ENCODE assay signal across 29 cellular contexts in the genomic region with DNA sequence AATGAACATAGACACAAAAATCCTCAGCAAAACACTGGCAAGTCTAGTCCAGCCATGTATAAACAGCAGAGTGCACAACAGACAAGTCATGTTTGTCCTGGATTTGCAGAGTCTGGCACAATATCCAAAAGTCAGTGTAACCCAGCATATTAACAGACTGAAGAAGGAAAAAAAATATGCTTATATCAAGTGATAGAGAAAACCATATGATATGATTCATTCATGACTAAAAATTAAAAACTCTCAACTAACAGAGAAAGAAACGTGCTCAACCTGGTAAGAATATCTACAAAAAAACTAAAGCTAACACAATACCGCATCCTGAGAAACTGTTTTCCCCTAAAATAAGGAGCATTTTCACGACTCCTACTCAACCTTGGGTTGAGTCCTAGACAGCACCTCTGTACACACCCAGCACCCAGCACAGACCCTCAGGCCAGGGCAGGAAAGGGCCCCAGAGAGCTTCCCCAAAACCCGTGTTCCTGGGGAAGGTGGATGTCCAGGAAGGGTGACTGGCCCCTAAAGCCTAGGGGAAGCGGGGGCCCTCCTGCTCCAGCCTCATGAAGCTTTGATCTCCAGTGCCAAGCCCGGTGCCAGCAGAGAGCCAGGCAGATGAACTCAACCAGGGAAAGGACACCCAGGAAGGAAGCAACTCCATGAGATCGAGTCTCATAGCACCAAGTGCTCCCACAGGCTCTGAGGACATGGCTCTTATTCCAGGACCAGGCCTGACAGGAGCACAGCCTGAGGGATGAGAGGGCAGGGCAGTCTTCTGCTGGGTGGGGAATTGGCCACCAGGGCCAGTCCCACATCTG. TPM values are rescaled to one million over a fixed set of nuclear protein-coding genes. Genes with fewer than 3 reads are reported as not detected.
DNase-seq lines count a peak whose midpoint lies in the region; ATAC-seq, FAIRE-seq and TF ChIP-seq lines count a peak whose summit lies in the region.
"Had no signal": no experiment of that assay in that cellular context is flagged by ENCODE, and none has a peak within 500 bp of the region (broad histone marks: within the 10 kb centered on the region; RNA-seq: fewer than 3 reads in every experiment).

No MANE protein-coding gene starts in this region.

- no peaks in the 10 kb centered on the region for H3K27me3 Mint-ChIP-seq in astrocyte (ENCODE audit: low read depth, unreplicated experiment)
- H3K27me3 Mint-ChIP-seq: activated naive CD4-positive, alpha-beta T cell treated with anti-CD3 and anti-CD28 coated beads, Interleukin-2, amount 10 ng/mL, durations not matched to agents 7 days and 5 days; central memory CD8-positive, alpha-beta T cell; stimulated activated naive CD8-positive, alpha-beta T cell treated with anti-CD3 and anti-CD28 coated beads, Interleukin-15, Interleukin-2, amounts not matched to agents 100 ng/mL and 50 ng/mL, for 24 hours had no signal

- no peak overlapping the region for H3K27ac Mint-ChIP-seq in astrocyte (ENCODE audit: unreplicated experiment)
- H3K27ac Mint-ChIP-seq: activated naive CD4-positive, alpha-beta T cell treated with anti-CD3 and anti-CD28 coated beads, Interleukin-2, amount 10 ng/mL, durations not matched to agents 7 days and 5 days; stimulated activated naive CD8-positive, alpha-beta T cell treated with anti-CD3 and anti-CD28 coated beads, Interleukin-15, Interleukin-2, amounts not matched to agents 100 ng/mL and 50 ng/mL, for 24 hours had no signal

- H3K36me3 ChIP-seq in right lobe of liver (no peaks in the 10 kb centered on the region), HepG2 (replicated peaks in 1 of 2; ENCODE audit: control insufficient read depth in 1 of 2, insufficient read depth in 2 of 2, low read length in 2 of 2) (no peaks in the 10 kb centered on the region), astrocyte (ENCODE audit: insufficient read depth, low read length) (no peaks in the 10 kb centered on the region), uterus (no peaks in the 10 kb centered on the region), OCI-LY7 (ENCODE audit: insufficient read depth, low read length) (no peaks in the 10 kb centered on the region)
- H3K36me3 ChIP-seq: BLaER1 treated with 17β-estradiol and CSF1 and Interleukin-3, amounts not matched to agents 10 nM and 100 nM; gastrocnemius medialis; HAP-1; lower lobe of right lung; SJCRH30; upper lobe of left lung had no signal

- H3K4me3 ChIP-seq in right lobe of liver (no peak overlapping the region), HepG2 (replicated peaks in 1 of 3; ENCODE audit: insufficient read depth in 1 of 3, low read depth in 2 of 3, low read length in 3 of 3) (no peak overlapping the region), astrocyte (ENCODE audit: insufficient read depth, low read depth, low read length) (no peak overlapping the region), uterus (no peak overlapping the region), OCI-LY7 (ENCODE audit: low read depth, low read length, poor library complexity, severe bottlenecking) (no peak overlapping the region)
- H3K4me3 ChIP-seq: BLaER1 treated with 17β-estradiol and CSF1 and Interleukin-3, amounts not matched to agents 10 nM and 100 nM; gastrocnemius medialis; HAP-1; lower lobe of right lung; SJCRH30; upper lobe of left lung had no signal

- H3K36me3 Mint-ChIP-seq in astrocyte (ENCODE audit: low read depth, unreplicated experiment): peaks cover 9% of the 10 kb centered on the region
- H3K36me3 Mint-ChIP-seq: activated naive CD4-positive, alpha-beta T cell treated with anti-CD3 and anti-CD28 coated beads, Interleukin-2, amount 10 ng/mL, durations not matched to agents 7 days and 5 days had no signal

- H3K9ac ChIP-seq in HepG2 (ENCODE audit: insufficient read depth, low read depth, low read length) (no peak overlapping the region), astrocyte (ENCODE audit: low read length) (no peak overlapping the region)
- H3K9ac ChIP-seq: BLaER1 treated with 17β-estradiol and CSF1 and Interleukin-3, amounts not matched to agents 10 nM and 100 nM had no signal

- no peak for FAIRE-seq in HepG2 (lab: Jason Lieb, UNC)
- FAIRE-seq in astrocyte (lab: Jason Lieb, UNC): no peak
- FAIRE-seq: A204.1, keratinocyte had no signal

- no peak overlapping the region for H3K4me3 Mint-ChIP-seq in astrocyte (ENCODE audit: unreplicated experiment)
- H3K4me3 Mint-ChIP-seq: activated naive CD4-positive, alpha-beta T cell treated with anti-CD3 and anti-CD28 coated beads, Interleukin-2, amount 10 ng/mL, durations not matched to agents 7 days and 5 days; central memory CD8-positive, alpha-beta T cell; stimulated activated naive CD8-positive, alpha-beta T cell treated with anti-CD3 and anti-CD28 coated beads, Interleukin-15, Interleukin-2, amounts not matched to agents 100 ng/mL and 50 ng/mL, for 24 hours had no signal

- H2AFZ ChIP-seq in HepG2 (ENCODE audit: low read length) (no peak overlapping the region), astrocyte (ENCODE audit: low read depth, low read length) (no peak overlapping the region), OCI-LY7 (ENCODE audit: low read length) (no peak overlapping the region)

- H3K27me3 ChIP-seq in right lobe of liver: no peaks in the 10 kb centered on the region
- 0 out of 5 replicates have a peak, but pooled peaks cover 1 to 4% of the 10 kb centered on the region in 2 experiments for H3K27me3 ChIP-seq in HepG2 (ENCODE audit: control insufficient read depth in 1 of 2, insufficient read depth in 2 of 2, low read length in 2 of 2)
- no peaks in the 10 kb centered on the region for H3K27me3 ChIP-seq in astrocyte (ENCODE audit: insufficient read depth, low read length)
- no peaks in the 10 kb centered on the region for H3K27me3 ChIP-seq in uterus
- H3K27me3 ChIP-seq: BLaER1 treated with 17β-estradiol and CSF1 and Interleukin-3, amounts not matched to agents 10 nM and 100 nM; gastrocnemius medialis; SJCRH30; upper lobe of left lung had no signal

- CTCF ChIA-PET in HepG2 (lab: Yijun Ruan, JAX; ENCODE audit: low intra/inter-chr PET ratio, low total read pairs): no interaction called here
- CTCF ChIA-PET in OCI-LY7 (lab: Charles Lee; ENCODE audit: unreplicated experiment): no interaction called here

- H3K9me3 Mint-ChIP-seq in astrocyte (ENCODE audit: unreplicated experiment): peaks cover 22% of the 10 kb centered on the region

- POLR2A ChIA-PET in HepG2 (lab: Yijun Ruan, JAX): no interaction called here
- POLR2A ChIA-PET in OCI-LY7 (lab: Charles Lee): no interaction called here

- H3K79me2 ChIP-seq in HepG2 (ENCODE audit: insufficient read depth, low read length) (no peaks in the 10 kb centered on the region), astrocyte (ENCODE audit: insufficient read depth, low read length) (no peaks in the 10 kb centered on the region), OCI-LY7 (ENCODE audit: insufficient read depth, low read depth, low read length) (no peaks in the 10 kb centered on the region)

- TF ChIP-seq CTCF in right lobe of liver (IDR thresholded peaks at IDR 0.05) (no peak), HepG2 (CRISPR knock-in tag; IDR thresholded peaks at IDR 0.05) (no peak), astrocyte (IDR thresholded peaks at IDR 0.05; ENCODE audit: insufficient read depth, low read depth, low read length) (no peak), uterus (IDR thresholded peaks at IDR 0.05) (no peak), OCI-LY7 (conservative IDR thresholded peaks at IDR 0.05; ENCODE audit: low read length) (no peak)

- H4K20me1 ChIP-seq in HepG2 (ENCODE audit: insufficient read depth, low read length) (no peaks in the 10 kb centered on the region), astrocyte (ENCODE audit: insufficient read depth, low read length) (no peaks in the 10 kb centered on the region), OCI-LY7 (ENCODE audit: insufficient read depth, low read length) (no peaks in the 10 kb centered on the region)
- H4K20me1 ChIP-seq: BLaER1 treated with 17β-estradiol and CSF1 and Interleukin-3, amounts not matched to agents 10 nM and 100 nM had no signal

- no peaks in the 10 kb centered on the region for H3K9me3 ChIP-seq in right lobe of liver
- peaks cover 8% of the 10 kb centered on the region; the same call in 1 of the 2 replicates for H3K9me3 ChIP-seq in HepG2 (ENCODE audit: low read length)
- no peaks in the 10 kb centered on the region for H3K9me3 ChIP-seq in astrocyte (ENCODE audit: insufficient read depth, low read depth, low read length)
- peaks cover 0 to 4% of the 10 kb centered on the region in 2 donors for H3K9me3 ChIP-seq in uterus
- H3K9me3 ChIP-seq in OCI-LY7 (ENCODE audit: low read length): no peaks in the 10 kb centered on the region
- H3K9me3 ChIP-seq: gastrocnemius medialis, lower lobe of right lung, SJCRH30 had no signal

- H3K27ac ChIP-seq in right lobe of liver (peak overlapping the region in 1 of 3 donors; percentile 28), HepG2 (ENCODE audit: extremely low read length, insufficient read depth, low read length) (no peak overlapping the region), astrocyte (ENCODE audit: low read depth, low read length) (no peak overlapping the region), uterus (no peak overlapping the region), OCI-LY7 (ENCODE audit: low read depth, low read length, poor library complexity, severe bottlenecking) (no peak overlapping the region)
- H3K27ac ChIP-seq: BLaER1 treated with 17β-estradiol and CSF1 and Interleukin-3, amounts not matched to agents 10 nM and 100 nM; gastrocnemius medialis; lower lobe of right lung; SJCRH30 had no signal

- DNase-seq in right lobe of liver (peak; percentile 11 to 37 (median 24)), HepG2 (ENCODE audit: low spot score) (no peak), astrocyte (ENCODE audit: low read depth) (peak; percentile 24), mesenteric fat pad (ENCODE audit: low spot score) (peak; percentile 67), uterus (peak; percentile 6 to 12), middle frontal gyrus (ENCODE audit: extremely low spot score, low spot score) (no peak), OCI-LY7 (ENCODE audit: low spot score) (no peak)
- DNase-seq: activated naive CD4-positive, alpha-beta T cell treated with anti-CD3 and anti-CD28 coated beads, Interleukin-2, amount 10 ng/mL, durations not matched to agents 7 days and 5 days; activated T-cell treated with anti-CD3 and anti-CD28 coated beads, Interleukin-2, amount 50 U/mL, for 1 hour; anterior cingulate cortex; Calu3; KG1; NCI-H1092; NCI-H187 treated with DMSO at 0.1 percent for 48 hours; NCI-H345; nucleus accumbens; SJCRH30; upper lobe of left lung had no signal

- no peak for TF ChIP-seq POLR2A in right lobe of liver (IDR thresholded peaks at IDR 0.05)
- TF ChIP-seq POLR2A in HepG2 (IDR thresholded peaks at IDR 0.05; ENCODE audit: insufficient read depth in 1 of 2, low read depth in 2 of 2, low read length in 2 of 2): no peak
- no peak for TF ChIP-seq POLR2A in uterus (IDR thresholded peaks at IDR 0.05)

- in situ Hi-C loops in HepG2 (cut with HindIII; ENCODE audit: extremely low pct_ligation_motif_present, low pct_unique_long_range_greater_than_20kb): no loop called here

- H3K4me1 Mint-ChIP-seq in astrocyte (ENCODE audit: low read depth, unreplicated experiment): no peaks in the 10 kb centered on the region
- H3K4me1 Mint-ChIP-seq: activated naive CD4-positive, alpha-beta T cell treated with anti-CD3 and anti-CD28 coated beads, Interleukin-2, amount 10 ng/mL, durations not matched to agents 7 days and 5 days; central memory CD8-positive, alpha-beta T cell had no signal

- ATAC-seq in right lobe of liver (no peak), HepG2 (no peak; the same call in 2 of the 3 replicates), GM21737 (IDR thresholded peaks at IDR 0.05; ENCODE audit: unreplicated experiment) (no peak)
- ATAC-seq: gastrocnemius medialis had no signal

- no peak for TF ChIP-seq RAD21 in HepG2 (CRISPR knock-in tag; IDR thresholded peaks at IDR 0.05)

- no peaks in the 10 kb centered on the region for H3K4me1 ChIP-seq in right lobe of liver
- no peaks in the 10 kb centered on the region for H3K4me1 ChIP-seq in HepG2 (ENCODE audit: insufficient read depth, low read length)
- no peaks in the 10 kb centered on the region for H3K4me1 ChIP-seq in astrocyte (ENCODE audit: insufficient read depth, low read length)
- H3K4me1 ChIP-seq in uterus: no peaks in the 10 kb centered on the region
- H3K4me1 ChIP-seq in OCI-LY7 (ENCODE audit: insufficient read depth, low read length, poor library complexity, severe bottlenecking): no peaks in the 10 kb centered on the region
- H3K4me1 ChIP-seq: gastrocnemius medialis, HAP-1, lower lobe of right lung, SJCRH30 had no signal

- no peak overlapping the region for H3K4me2 ChIP-seq in HepG2 (ENCODE audit: low read depth, low read length)
- no peak overlapping the region for H3K4me2 ChIP-seq in astrocyte (ENCODE audit: low read length)
- no peak overlapping the region for H3K4me2 ChIP-seq in OCI-LY7 (ENCODE audit: low read length)
- H3K4me2 ChIP-seq: BLaER1 treated with 17β-estradiol and CSF1 and Interleukin-3, amounts not matched to agents 10 nM and 100 nM had no signal

- no peak for TF ChIP-seq EP300 in HepG2 (IDR thresholded peaks at IDR 0.05; ENCODE audit: low read depth in 2 of 2, low read length in 2 of 2)
- TF ChIP-seq EP300 in HepG2 (CRISPR knock-in tag; IDR thresholded peaks at IDR 0.05; ENCODE audit: borderline replicate concordance): no peak

- intact Hi-C loops in right lobe of liver (cut with DNase I) (no loop called here), HepG2 (cut with micrococcal nuclease; ENCODE audit: unreplicated experiment) (no loop called here), uterus (cut with DNase I; ENCODE audit: low total_unique reads) (no loop called here), OCI-LY7 (cut with micrococcal nuclease; ENCODE audit: unreplicated experiment) (no loop called here)

- no TSS peak for BruUV-seq in HepG2 (replicated peaks; lab: Mats Ljungman, UMichigan)
- no TSS peak for BruUV-seq in OCI-LY7 (replicated peaks; lab: Mats Ljungman, UMichigan)

- no peaks in the 10 kb centered on the region for H3K9me2 ChIP-seq in OCI-LY7 (ENCODE audit: insufficient read depth, low read length)

- 68% methylated on average over 4 of the region's 7 CpGs for WGBS in right lobe of liver (ENCODE audit: insufficient coverage, low coverage, low lambda C conversion rate, missing lambda C conversion rate)
- WGBS in HepG2 (ENCODE audit: low lambda C conversion rate): 44% methylated on average over 3 of the region's 7 CpGs

RNA-seq across cellular contexts. Expression of a gene that starts 38.9 kb away (rescaled TPM):
- 10 to 100 TPM in 5 of 6 experiments, 1 to 10 TPM in 1; 6.3 to 18.9 (median 13.5) TPM for total RNA-seq in right lobe of liver
- total RNA-seq in HepG2 (2016; rRNA removed; fragmentation: Illumina TruSeq; extraction: Trizol): 0.18 and 0.24 TPM in 2 replicates
- total RNA-seq in HepG2 (2016; cell fraction: cytosol; rRNA removed; fragmentation: Illumina TruSeq; extraction: Trizol; ENCODE audit: low read depth): 0.09 and 0.10 TPM in 2 replicates
- total RNA-seq in HepG2 (2016; cell fraction: insoluble cytoplasmic fraction; rRNA removed; fragmentation: Illumina TruSeq; extraction: Trizol): 0.15 and 0.17 TPM in 2 replicates
- total RNA-seq in HepG2 (2016; cell fraction: membrane; rRNA removed; fragmentation: Illumina TruSeq; extraction: Trizol): 0.25 and 0.38 TPM in 2 replicates
- total RNA-seq in HepG2 (2016; cell fraction: nucleus; rRNA removed; fragmentation: Illumina TruSeq; extraction: Trizol): 0.25 and 0.59 TPM in 2 replicates
- 3.5 and 3.6 TPM in 2 replicates for polyA plus RNA-seq in HepG2 (2011; rRNA removed)
- polyA plus RNA-seq in HepG2 (2011; cell fraction: cytosol; rRNA removed): 2.4 and 4.9 TPM in 2 replicates
- 5.3 and 5.6 TPM in 2 replicates for polyA plus RNA-seq in HepG2 (2011; cell fraction: nucleus; rRNA removed)
- 2.3 and 2.4 TPM in 2 replicates for polyA plus RNA-seq in HepG2 (2012)
- 0.26 and 0.29 TPM in 2 replicates for polyA plus RNA-seq in HepG2 (2016; cell fraction: cytosol; fragmentation: Illumina TruSeq; extraction: Trizol; ENCODE audit: low read depth)
- polyA plus RNA-seq in HepG2 (2016; cell fraction: insoluble cytoplasmic fraction; fragmentation: Illumina TruSeq; extraction: Trizol; ENCODE audit: low read depth): 0.36 and 0.41 TPM in 2 replicates
- 0.58 and 0.62 TPM in 2 replicates for polyA plus RNA-seq in HepG2 (2016; cell fraction: membrane; fragmentation: Illumina TruSeq; extraction: Trizol; ENCODE audit: low read depth)
- 0.59 and 1.2 TPM in 2 replicates for polyA plus RNA-seq in HepG2 (2016; cell fraction: nucleus; fragmentation: Illumina TruSeq; extraction: Trizol; ENCODE audit: insufficient read depth, low read depth)
- 4.6 TPM in 1 of 2 replicates, not detected in the other for polyA minus RNA-seq in HepG2 (2011; rRNA and poly(A)+ RNA removed; ENCODE audit: low replicate concordance)
- polyA minus RNA-seq in HepG2 (2011; cell fraction: cytosol; rRNA and poly(A)+ RNA removed): 0.99 and 1.4 TPM in 2 replicates
- 0.90 and 1.7 TPM in 2 replicates for polyA minus RNA-seq in HepG2 (2011; cell fraction: nucleus; rRNA and poly(A)+ RNA removed)
- 18.8 and 26.6 TPM in 2 replicates for total RNA-seq in astrocyte
- total RNA-seq in mesenteric fat pad: 79.4 TPM
- 10 to 100 TPM in 3 of 4 donors, 1 to 10 TPM in 1; 4.1 to 97.1 (median 40.3) TPM for total RNA-seq in uterus
- total RNA-seq in OCI-LY7 (2014; rRNA removed; shearing (Covaris generic)): not detected in 2 replicates
- total RNA-seq in OCI-LY7 (2022): not detected in 2 replicates
- total RNA-seq: Calu3; HT-29; SJCRH30; T-helper 1 cell treated with Interleukin-12 subunit alpha and Interleukin-12 subunit beta and Interleukin-4 antibody, amounts not matched to agents 30 ng/mL and 1 ng/mL, for 36 hours had no signal
- polyA plus RNA-seq: keratinocyte had no signal

Comparison
In these comparisons a context has a peak if more than half of its experiments do, and no peak if none do; other contexts are left out.
1. DNase-seq: peak in right lobe of liver (3 of 3), astrocyte (single experiment), mesenteric fat pad (single experiment) and uterus (2 of 2); none in HepG2 (single experiment), middle frontal gyrus (single experiment) and OCI-LY7 (single experiment).